In the genomic region with DNA sequence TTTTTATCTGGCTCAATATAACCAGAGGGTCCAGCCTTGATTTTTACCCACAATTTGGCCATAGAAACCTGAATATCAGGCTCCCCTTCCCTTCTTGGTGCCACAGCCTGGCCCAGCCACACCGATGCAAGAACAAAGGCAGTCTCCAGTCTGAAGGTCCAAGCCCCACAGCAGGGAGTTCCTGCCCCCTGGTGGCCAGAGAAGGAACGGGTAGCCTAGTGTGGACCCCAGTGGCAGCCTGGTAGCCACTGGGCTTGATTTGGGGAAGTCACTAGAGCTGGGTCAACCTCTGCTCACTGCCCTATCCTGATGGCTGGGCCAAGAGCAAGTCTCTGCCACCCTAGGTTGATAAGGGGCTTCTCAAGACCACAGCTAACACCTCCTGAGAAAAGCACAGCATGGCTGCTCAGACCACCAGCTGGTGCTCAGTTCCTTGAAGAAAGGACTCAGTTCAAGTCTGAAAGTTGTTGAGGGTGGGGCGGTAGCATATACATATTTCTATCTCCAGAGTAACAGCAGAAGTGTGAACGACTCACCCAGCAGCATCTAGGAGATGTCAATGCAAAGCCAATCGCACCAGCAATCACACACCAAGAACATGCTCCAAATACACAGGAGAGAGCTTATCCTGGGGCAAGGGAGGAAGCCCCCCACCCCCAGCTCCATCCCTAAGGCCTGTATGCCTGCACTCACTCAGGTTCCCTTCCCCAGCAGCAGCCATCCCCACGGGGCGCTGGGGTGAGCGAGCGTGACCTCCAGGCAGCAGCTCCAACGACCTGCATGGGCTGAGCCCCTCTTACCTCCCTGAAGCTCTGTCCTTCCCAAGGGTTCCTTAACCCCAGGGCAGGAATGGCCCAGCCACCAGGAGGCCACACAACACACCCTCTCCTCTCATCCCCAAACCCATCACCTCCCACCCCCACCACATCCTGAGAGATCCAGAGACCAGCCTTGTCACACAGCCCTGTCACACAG, we compare ENCODE assay signal across 7 cellular contexts. TPM values are rescaled to one million over a fixed set of nuclear protein-coding genes. Genes with fewer than 3 reads are reported as not detected.
DNase-seq lines count a peak whose midpoint lies in the region; ATAC-seq and TF ChIP-seq lines count a peak whose summit lies in the region.

No MANE protein-coding gene starts in this region.

- peaks cover 33% of the 10 kb centered on the region for H3K36me3 Mint-ChIP-seq in activated T-helper 1 cell treated with anti-CD3 and anti-CD28 coated beads, Interleukin-12 subunit alpha, Interleukin-12 subunit beta, Interleukin-2, Interleukin-4 antibody, amounts not matched to agents 30 ng/mL and 10 ng/mL and 1 ng/mL, durations not matched to agents 14 hours and 24 hours and 36 hours (ENCODE audit: low read depth)

- H2AFZ ChIP-seq in neural cell (ENCODE audit: low read depth, low read length) = no peak overlapping the region

- TF ChIP-seq EP300 in neural cell (conservative IDR thresholded peaks at IDR 0.05; ENCODE audit: poor library complexity, severe bottlenecking) = no peak

- intact Hi-C loops in activated T-helper 1 cell treated with anti-CD3 and anti-CD28 coated beads, Interleukin-12 subunit alpha, Interleukin-12 subunit beta, Interleukin-2, Interleukin-4 antibody, amounts not matched to agents 30 ng/mL and 10 ng/mL and 1 ng/mL, durations not matched to agents 14 hours and 24 hours and 36 hours (cut with micrococcal nuclease) = loop anchor here (1.0 to 2.0 kb wide), 5 partner anchors 9 to 276 kb away; a partner anchor contains a TSS

- H3K27me3 Mint-ChIP-seq in activated T-helper 1 cell treated with anti-CD3 and anti-CD28 coated beads, Interleukin-12 subunit alpha, Interleukin-12 subunit beta, Interleukin-2, Interleukin-4 antibody, amounts not matched to agents 30 ng/mL and 10 ng/mL and 1 ng/mL, durations not matched to agents 14 hours and 24 hours and 36 hours (ENCODE audit: insufficient read depth) = no peaks in the 10 kb centered on the region
- H3K27me3 Mint-ChIP-seq in stimulated activated naive CD8-positive, alpha-beta T cell treated with anti-CD3 and anti-CD28 coated beads, Interleukin-15, amount 100 ng/mL, for 72 hours = no peaks in the 10 kb centered on the region

- no peaks in the 10 kb centered on the region for H3K79me2 ChIP-seq in neural cell (replicated peaks; ENCODE audit: insufficient read depth, low read length)

- H3K27ac ChIP-seq in neural cell (ENCODE audit: low read length) = no peak overlapping the region

- no peak overlapping the region for H3K4me3 Mint-ChIP-seq in activated T-helper 1 cell treated with anti-CD3 and anti-CD28 coated beads, Interleukin-12 subunit alpha, Interleukin-12 subunit beta, Interleukin-2, Interleukin-4 antibody, amounts not matched to agents 30 ng/mL and 10 ng/mL and 1 ng/mL, durations not matched to agents 14 hours and 24 hours and 36 hours
- H3K4me3 Mint-ChIP-seq in stimulated activated naive CD8-positive, alpha-beta T cell treated with anti-CD3 and anti-CD28 coated beads, Interleukin-15, amount 100 ng/mL, for 72 hours = no peak overlapping the region

- no peaks in the 10 kb centered on the region for H3K36me3 ChIP-seq in neural cell (ENCODE audit: insufficient read depth, low read length)

- no peaks in the 10 kb centered on the region for H3K27me3 ChIP-seq in neural cell (ENCODE audit: insufficient read depth, low read depth, low read length)

- no peaks in the 10 kb centered on the region for H3K9me2 ChIP-seq in neural cell (ENCODE audit: insufficient read depth, low read length)

- peaks cover 32% of the 10 kb centered on the region for H3K4me1 Mint-ChIP-seq in activated T-helper 1 cell treated with anti-CD3 and anti-CD28 coated beads, Interleukin-12 subunit alpha, Interleukin-12 subunit beta, Interleukin-2, Interleukin-4 antibody, amounts not matched to agents 30 ng/mL and 10 ng/mL and 1 ng/mL, durations not matched to agents 14 hours and 24 hours and 36 hours (ENCODE audit: low read depth)
- peaks cover 21% of the 10 kb centered on the region for H3K4me1 Mint-ChIP-seq in stimulated activated naive CD8-positive, alpha-beta T cell treated with anti-CD3 and anti-CD28 coated beads, Interleukin-15, amount 100 ng/mL, for 72 hours

- no peak overlapping the region for H3K4me2 ChIP-seq in neural cell (ENCODE audit: low read length)

- no peak overlapping the region for H3K4me3 ChIP-seq in fibroblast of the aortic adventitia (ENCODE audit: low read depth, low read length)
- no peak overlapping the region for H3K4me3 ChIP-seq in neural cell (ENCODE audit: low read length)

- DNase-seq in HT-29 (ENCODE audit: low spot score) (peak; percentile 86), RPMI7951 (ENCODE audit: low read depth) (peak; percentile 68), fibroblast of the aortic adventitia (ENCODE audit: low read depth) (peak; percentile 82)
- DNase-seq in activated T-helper 1 cell treated with anti-CD3 and anti-CD28 coated beads, Interleukin-12 subunit alpha, Interleukin-12 subunit beta, Interleukin-2, Interleukin-4 antibody, amounts not matched to agents 30 ng/mL and 10 ng/mL and 1 ng/mL, durations not matched to agents 14 hours and 24 hours and 36 hours (ENCODE audit: low spot score) = peak; percentile 73
- peak; percentile 80 to 84 for DNase-seq in stimulated activated naive CD8-positive, alpha-beta T cell treated with anti-CD3 and anti-CD28 coated beads, Interleukin-15, amount 100 ng/mL, for 72 hours

- H3K9me3 Mint-ChIP-seq in activated T-helper 1 cell treated with anti-CD3 and anti-CD28 coated beads, Interleukin-12 subunit alpha, Interleukin-12 subunit beta, Interleukin-2, Interleukin-4 antibody, amounts not matched to agents 30 ng/mL and 10 ng/mL and 1 ng/mL, durations not matched to agents 14 hours and 24 hours and 36 hours = no peaks in the 10 kb centered on the region
- no peaks in the 10 kb centered on the region for H3K9me3 Mint-ChIP-seq in stimulated activated naive CD8-positive, alpha-beta T cell treated with anti-CD3 and anti-CD28 coated beads, Interleukin-15, amount 100 ng/mL, for 72 hours

- no peaks in the 10 kb centered on the region for H3K9me3 ChIP-seq in neural cell (ENCODE audit: low read length)

- peak; percentile 32 for TF ChIP-seq RAD21 in neural cell (conservative IDR thresholded peaks at IDR 0.05)

- no peaks in the 10 kb centered on the region for H3F3A ChIP-seq in neural cell (ENCODE audit: insufficient read depth, low read length, poor library complexity, severe bottlenecking)

- peak; percentile 95 for TF ChIP-seq CTCF in GM12874 (IDR thresholded peaks at IDR 0.05; ENCODE audit: insufficient read depth, low read depth, low read length)
- TF ChIP-seq CTCF in fibroblast of the aortic adventitia (IDR thresholded peaks at IDR 0.05; ENCODE audit: insufficient read depth, low read length) = peak; percentile 97
- peak; percentile 55 for TF ChIP-seq CTCF in neural cell (IDR thresholded peaks at IDR 0.05; ENCODE audit: poor library complexity, severe bottlenecking)

- H3K27ac Mint-ChIP-seq in activated T-helper 1 cell treated with anti-CD3 and anti-CD28 coated beads, Interleukin-12 subunit alpha, Interleukin-12 subunit beta, Interleukin-2, Interleukin-4 antibody, amounts not matched to agents 30 ng/mL and 10 ng/mL and 1 ng/mL, durations not matched to agents 14 hours and 24 hours and 36 hours = no peak overlapping the region
- peak overlapping the region in 1 of 2 donors; percentile 27 for H3K27ac Mint-ChIP-seq in stimulated activated naive CD8-positive, alpha-beta T cell treated with anti-CD3 and anti-CD28 coated beads, Interleukin-15, amount 100 ng/mL, for 72 hours

- H4K20me1 ChIP-seq in neural cell (ENCODE audit: insufficient read depth) = no peaks in the 10 kb centered on the region

- no peak overlapping the region for H3K9ac ChIP-seq in neural cell (ENCODE audit: low read length)

- peak; percentile 97 for ATAC-seq in stimulated activated naive CD8-positive, alpha-beta T cell treated with anti-CD3 and anti-CD28 coated beads, Interleukin-15, amount 100 ng/mL, for 72 hours

TF ChIP-seq in neural cell, 6 proteins besides CTCF, POLR2A, EP300 and RAD21 (continues in another document):
- TF ChIP-seq SMC3 (conservative IDR thresholded peaks at IDR 0.05; ENCODE audit: poor library complexity) = peak; percentile 48
- no peak for TF ChIP-seq POLR2AphosphoS5 (IDR thresholded peaks at IDR 0.05)

RNA-seq across cellular contexts. Expression of gene PFKFB4, which starts 7.6 kb away (rescaled TPM):
- 2.0 and 5.0 TPM in 2 replicates for total RNA-seq in HT-29 (2014; rRNA removed; shearing (Covaris generic))
- total RNA-seq in RPMI7951 (2014; rRNA removed; shearing (Covaris generic)) = 41.2 and 56.9 TPM in 2 replicates
- 11.7 and 15.5 TPM in 2 replicates for total RNA-seq in activated T-helper 1 cell treated with anti-CD3 and anti-CD28 coated beads, Interleukin-12 subunit alpha, Interleukin-12 subunit beta, Interleukin-2, Interleukin-4 antibody, amounts not matched to agents 30 ng/mL and 10 ng/mL and 1 ng/mL, durations not matched to agents 14 hours and 24 hours and 36 hours
- total RNA-seq in fibroblast of the aortic adventitia (ENCODE audit: low replicate concordance) = 4.7 and 6.1 TPM in 2 replicates
- polyA plus RNA-seq in neural cell = 29.4 and 32.4 TPM in 2 replicates
- 29.3 and 33.1 TPM in 2 replicates for polyA minus RNA-seq in neural cell

RNA-seq across cellular contexts. Expression of gene UCN2, which starts 14.6 kb away (rescaled TPM):
- total RNA-seq in HT-29 (2014; rRNA removed; shearing (Covaris generic)) = not detected in 2 replicates
- 4.3 and 7.2 TPM in 2 replicates for total RNA-seq in RPMI7951 (2014; rRNA removed; shearing (Covaris generic))
- total RNA-seq in activated T-helper 1 cell treated with anti-CD3 and anti-CD28 coated beads, Interleukin-12 subunit alpha, Interleukin-12 subunit beta, Interleukin-2, Interleukin-4 antibody, amounts not matched to agents 30 ng/mL and 10 ng/mL and 1 ng/mL, durations not matched to agents 14 hours and 24 hours and 36 hours = 0.21 TPM in 1 of 2 replicates, not detected in the other
- total RNA-seq in fibroblast of the aortic adventitia (ENCODE audit: low replicate concordance) = 0.54 TPM in 1 of 2 replicates, not detected in the other
- polyA plus RNA-seq in neural cell = 0.68 and 2.0 TPM in 2 replicates
- polyA minus RNA-seq in neural cell = 0.49 and 0.58 TPM in 2 replicates

RNA-seq across cellular contexts. Expression of gene SHISA5, which starts 45.0 kb away (rescaled TPM):
- total RNA-seq in HT-29 (2014; rRNA removed; shearing (Covaris generic)) = 83.6 and 85.4 TPM in 2 replicates
- total RNA-seq in RPMI7951 (2014; rRNA removed; shearing (Covaris generic)) = 206 and 217 TPM in 2 replicates
- total RNA-seq in activated T-helper 1 cell treated with anti-CD3 and anti-CD28 coated beads, Interleukin-12 subunit alpha, Interleukin-12 subunit beta, Interleukin-2, Interleukin-4 antibody, amounts not matched to agents 30 ng/mL and 10 ng/mL and 1 ng/mL, durations not matched to agents 14 hours and 24 hours and 36 hours = 90.1 and 92.5 TPM in 2 replicates
- total RNA-seq in fibroblast of the aortic adventitia (ENCODE audit: low replicate concordance) = 60.4 and 107 TPM in 2 replicates
- 121 and 142 TPM in 2 replicates for polyA plus RNA-seq in neural cell
- 83.9 and 85.0 TPM in 2 replicates for polyA minus RNA-seq in neural cell

RNA-seq across cellular contexts. Expression of gene COL7A1, which starts 46.1 kb away (rescaled TPM):
- total RNA-seq in HT-29 (2014; rRNA removed; shearing (Covaris generic)) = 0.10 and 0.31 TPM in 2 replicates
- total RNA-seq in RPMI7951 (2014; rRNA removed; shearing (Covaris generic)) = 110 and 141 TPM in 2 replicates
- 0.39 and 0.83 TPM in 2 replicates for total RNA-seq in activated T-helper 1 cell treated with anti-CD3 and anti-CD28 coated beads, Interleukin-12 subunit alpha, Interleukin-12 subunit beta, Interleukin-2, Interleukin-4 antibody, amounts not matched to agents 30 ng/mL and 10 ng/mL and 1 ng/mL, durations not matched to agents 14 hours and 24 hours and 36 hours
- 8.6 and 10.2 TPM in 2 replicates for total RNA-seq in fibroblast of the aortic adventitia (ENCODE audit: low replicate concordance)
- 45.3 and 53.6 TPM in 2 replicates for polyA plus RNA-seq in neural cell
- 8.9 and 9.5 TPM in 2 replicates for polyA minus RNA-seq in neural cell
